In genomic region chr10:31928531-31929259, GRCh38 we compare ENCODE assay signal across 8 cellular contexts. TPM values are rescaled to one million over a fixed set of nuclear protein-coding genes. Genes with fewer than 3 reads are reported as not detected.
DNase-seq lines count a peak whose midpoint lies in the region; ATAC-seq and TF ChIP-seq lines count a peak whose summit lies in the region.

A gene with protein sequence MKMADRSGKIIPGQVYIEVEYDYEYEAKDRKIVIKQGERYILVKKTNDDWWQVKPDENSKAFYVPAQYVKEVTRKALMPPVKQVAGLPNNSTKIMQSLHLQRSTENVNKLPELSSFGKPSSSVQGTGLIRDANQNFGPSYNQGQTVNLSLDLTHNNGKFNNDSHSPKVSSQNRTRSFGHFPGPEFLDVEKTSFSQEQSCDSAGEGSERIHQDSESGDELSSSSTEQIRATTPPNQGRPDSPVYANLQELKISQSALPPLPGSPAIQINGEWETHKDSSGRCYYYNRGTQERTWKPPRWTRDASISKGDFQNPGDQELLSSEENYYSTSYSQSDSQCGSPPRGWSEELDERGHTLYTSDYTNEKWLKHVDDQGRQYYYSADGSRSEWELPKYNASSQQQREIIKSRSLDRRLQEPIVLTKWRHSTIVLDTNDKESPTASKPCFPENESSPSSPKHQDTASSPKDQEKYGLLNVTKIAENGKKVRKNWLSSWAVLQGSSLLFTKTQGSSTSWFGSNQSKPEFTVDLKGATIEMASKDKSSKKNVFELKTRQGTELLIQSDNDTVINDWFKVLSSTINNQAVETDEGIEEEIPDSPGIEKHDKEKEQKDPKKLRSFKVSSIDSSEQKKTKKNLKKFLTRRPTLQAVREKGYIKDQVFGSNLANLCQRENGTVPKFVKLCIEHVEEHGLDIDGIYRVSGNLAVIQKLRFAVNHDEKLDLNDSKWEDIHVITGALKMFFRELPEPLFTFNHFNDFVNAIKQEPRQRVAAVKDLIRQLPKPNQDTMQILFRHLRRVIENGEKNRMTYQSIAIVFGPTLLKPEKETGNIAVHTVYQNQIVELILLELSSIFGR (minus strand): TSS chr10:31928831. CDS start chr10:31908855, 19,976 bp downstream.

- peaks cover 22% of the 10 kb centered on the region for H3K4me1 ChIP-seq in HUES6 (ENCODE audit: control insufficient read depth, insufficient read depth, low read length)

- no peaks in the 10 kb centered on the region for H3K9me2 ChIP-seq in neural cell (ENCODE audit: insufficient read depth, low read length)

- ATAC-seq in GM21390 (IDR thresholded peaks at IDR 0.05; ENCODE audit: unreplicated experiment), result peak; percentile 75

- H3K36me3 ChIP-seq in HUES6 (ENCODE audit: control insufficient read depth, insufficient read depth, low read length) (no peaks in the 10 kb centered on the region), neural cell (ENCODE audit: insufficient read depth, low read length) (no peaks in the 10 kb centered on the region)

- no peaks in the 10 kb centered on the region for H3K9me3 Mint-ChIP-seq in stimulated activated naive CD8-positive, alpha-beta T cell treated with anti-CD3 and anti-CD28 coated beads, Interleukin-15, Interleukin-2, amounts not matched to agents 100 ng/mL and 50 ng/mL, for 24 hours

- H3K27ac Mint-ChIP-seq in stimulated activated naive CD8-positive, alpha-beta T cell treated with anti-CD3 and anti-CD28 coated beads, Interleukin-15, Interleukin-2, amounts not matched to agents 100 ng/mL and 50 ng/mL, for 24 hours, result peak within 1 kb of the TSS; percentile 82

- H3K4me3 ChIP-seq in HUES6 (ENCODE audit: low read depth, low read length) (peak within 1 kb of the TSS; percentile 88), fibroblast of villous mesenchyme (ENCODE audit: low read depth, low read length) (peak within 1 kb of the TSS; percentile 87), neural cell (ENCODE audit: low read length) (peak within 1 kb of the TSS; percentile 95)

- H3K27me3 Mint-ChIP-seq in stimulated activated naive CD8-positive, alpha-beta T cell treated with anti-CD3 and anti-CD28 coated beads, Interleukin-15, Interleukin-2, amounts not matched to agents 100 ng/mL and 50 ng/mL, for 24 hours, result no peaks in the 10 kb centered on the region

- DNase-seq in DMS114 treated with DMSO at 0.1 percent for 48 hours (lab: John Stamatoyannopoulos, UW; ENCODE audit: unreplicated experiment) (peak; percentile 62), RPMI8226 (peak; percentile 81), activated gamma-delta T cell treated with Interleukin-2 at 50 U/mL for 16 hours (peak; percentile 82), fibroblast of villous mesenchyme (ENCODE audit: low read depth) (peak; percentile 88)

- peak within 1 kb of the TSS; percentile 89 for H3K4me3 Mint-ChIP-seq in stimulated activated naive CD8-positive, alpha-beta T cell treated with anti-CD3 and anti-CD28 coated beads, Interleukin-15, Interleukin-2, amounts not matched to agents 100 ng/mL and 50 ng/mL, for 24 hours

- H3K9ac ChIP-seq in HUES6 (ENCODE audit: low read length) (peak within 1 kb of the TSS; percentile 98), neural cell (ENCODE audit: low read length) (peak within 1 kb of the TSS; percentile 85)

- no peaks in the 10 kb centered on the region for H4K20me1 ChIP-seq in neural cell (ENCODE audit: insufficient read depth)

- H3K9me3 ChIP-seq in HUES6 (ENCODE audit: control insufficient read depth, insufficient read depth, low read depth, low read length) (peaks cover 3% of the 10 kb centered on the region; the same call in 1 of the 2 replicates), neural cell (ENCODE audit: low read length) (no peaks in the 10 kb centered on the region)

- no peak for TF ChIP-seq RAD21 in neural cell (conservative IDR thresholded peaks at IDR 0.05)

- H3K27ac ChIP-seq in HUES6 (ENCODE audit: low read depth, low read length) (peak within 1 kb of the TSS; percentile 41; the same call in 1 of the 2 replicates), neural cell (ENCODE audit: low read length) (peak within 1 kb of the TSS; percentile 75)

- TF ChIP-seq CTCF in fibroblast of villous mesenchyme (IDR thresholded peaks at IDR 0.05; ENCODE audit: insufficient read depth, low read depth, low read length) (no peak), neural cell (IDR thresholded peaks at IDR 0.05; ENCODE audit: poor library complexity, severe bottlenecking) (no peak)

- H3K36me3 Mint-ChIP-seq in stimulated activated naive CD8-positive, alpha-beta T cell treated with anti-CD3 and anti-CD28 coated beads, Interleukin-15, Interleukin-2, amounts not matched to agents 100 ng/mL and 50 ng/mL, for 24 hours (ENCODE audit: low read depth), result no peaks in the 10 kb centered on the region

- peaks cover 41% of the 10 kb centered on the region for H3K79me2 ChIP-seq in neural cell (replicated peaks; ENCODE audit: insufficient read depth, low read length)

- peak within 1 kb of the TSS; percentile 92 for H3K4me2 ChIP-seq in neural cell (ENCODE audit: low read length)

- H3F3A ChIP-seq in neural cell (ENCODE audit: insufficient read depth, low read length, poor library complexity, severe bottlenecking), result no peaks in the 10 kb centered on the region

- TF ChIP-seq EP300 in neural cell (conservative IDR thresholded peaks at IDR 0.05; ENCODE audit: poor library complexity, severe bottlenecking), result peak; percentile 50

- H3K4me1 Mint-ChIP-seq in stimulated activated naive CD8-positive, alpha-beta T cell treated with anti-CD3 and anti-CD28 coated beads, Interleukin-15, Interleukin-2, amounts not matched to agents 100 ng/mL and 50 ng/mL, for 24 hours (ENCODE audit: low read depth), result peaks cover 55% of the 10 kb centered on the region

- H2AFZ ChIP-seq in neural cell (ENCODE audit: low read depth, low read length), result peak within 1 kb of the TSS; percentile 77

- H3K27me3 ChIP-seq in HUES6 (ENCODE audit: control insufficient read depth, insufficient read depth, low read length), result no peaks in the 10 kb centered on the region
- no peaks in the 10 kb centered on the region for H3K27me3 ChIP-seq in neural cell (ENCODE audit: insufficient read depth, low read depth, low read length)

TF ChIP-seq in neural cell, 6 proteins besides CTCF, POLR2A, EP300 and RAD21:
- peak; percentile 76 for TF ChIP-seq MXI1 (conservative IDR thresholded peaks at IDR 0.05; ENCODE audit: poor library complexity, severe bottlenecking)
- no peak for TF ChIP-seq TAF1 (IDR thresholded peaks at IDR 0.05; ENCODE audit: low read depth)
- TF ChIP-seq REST (IDR thresholded peaks at IDR 0.05; ENCODE audit: borderline replicate concordance), result peak; percentile 70
- no peak for TF ChIP-seq EZH2 (IDR thresholded peaks at IDR 0.05; ENCODE audit: borderline replicate concordance, insufficient read depth, low read length, poor library complexity, severe bottlenecking)
- TF ChIP-seq POLR2AphosphoS5 (IDR thresholded peaks at IDR 0.05), result peak; percentile 87
- peak; percentile 4 for TF ChIP-seq SMC3 (conservative IDR thresholded peaks at IDR 0.05; ENCODE audit: poor library complexity)

RNA-seq across cellular contexts. Expression of the gene that starts here (rescaled TPM):
- total RNA-seq in fibroblast of villous mesenchyme, result 39.9 and 57.0 TPM in 2 replicates
- 52.6 and 62.6 TPM in 2 replicates for polyA plus RNA-seq in neural cell
- 129 and 135 TPM in 2 replicates for polyA minus RNA-seq in neural cell

Comparison
In these comparisons a context has a peak if more than half of its experiments do, and no peak if none do; other contexts are left out.
1. Peak in every context shown above with its lines: DNase-seq, ATAC-seq, H3K4me3 ChIP-seq and H3K27ac ChIP-seq.